ENCODE assay signal across 16 cellular contexts in genomic region chr19:10915511-10916091, GRCh38. TPM values are rescaled to one million over a fixed set of nuclear protein-coding genes. Genes with fewer than 3 reads are reported as not detected.
DNase-seq lines count a peak whose midpoint lies in the region; ATAC-seq, FAIRE-seq and TF ChIP-seq lines count a peak whose summit lies in the region.
"Had no signal": no experiment of that assay in that cellular context is flagged by ENCODE, and none has a peak within 500 bp of the region (broad histone marks: within the 10 kb centered on the region; RNA-seq: fewer than 3 reads in every experiment).

No MANE protein-coding gene starts in this region.

- peaks cover 73% of the 10 kb centered on the region; the same call in 1 of the 3 replicates for H3K36me3 ChIP-seq in K562 (ENCODE audit: control insufficient read depth, insufficient read depth, low read length)
- H3K36me3 ChIP-seq in left lung, result peaks cover 0 to 90% of the 10 kb centered on the region in 2 donors
- peaks cover 28% of the 10 kb centered on the region for H3K36me3 ChIP-seq in H7 (replicated peaks; ENCODE audit: control insufficient read depth, insufficient read depth, low read length)

- POLR2A ChIA-PET in K562 (lab: Yijun Ruan, JAX), result interaction anchor here (1.0 kb wide), 1 partner anchor 13 kb away, joined by 4 read pairs; no protein-coding TSS in a partner anchor

- WGBS in K562 (ENCODE audit: insufficient coverage, low coverage, missing lambda C conversion rate), result 92% methylated on average over 15 of the region's 15 CpGs

- no peaks in the 10 kb centered on the region for H3K27me3 ChIP-seq in K562 (ENCODE audit: control insufficient read depth in 2 of 2, insufficient read depth in 2 of 2, low read length in 2 of 2)
- H3K27me3 ChIP-seq in left lung, result no peaks in the 10 kb centered on the region
- H3K27me3 ChIP-seq in H7 (ENCODE audit: control insufficient read depth, insufficient read depth, low read length), result no peaks in the 10 kb centered on the region

- TF ChIP-seq EP300 in K562 (IDR thresholded peaks at IDR 0.05; ENCODE audit: low read length), result no peak

- no peak overlapping the region for H3K4me2 ChIP-seq in K562 (ENCODE audit: insufficient read depth, low read length)

- no peak for ATAC-seq in K562
- ATAC-seq in left lung, result peak; percentile 20
- no peak for ATAC-seq in HG02852 (IDR thresholded peaks at IDR 0.05; ENCODE audit: unreplicated experiment)
- ATAC-seq: CD8-positive, alpha-beta T cell; lower lobe of right lung had no signal

- H2AFZ ChIP-seq in K562 (ENCODE audit: low read depth, low read length), result no peak overlapping the region

- peaks cover 5% of the 10 kb centered on the region for H3K9me1 ChIP-seq in K562 (ENCODE audit: control insufficient read depth, insufficient read depth, low read length)

- TF ChIP-seq RAD21 in K562 (CRISPR knock-in tag; conservative IDR thresholded peaks at IDR 0.05 in 1 of 2, IDR thresholded peaks at IDR 0.05 in 1 of 2), result no peak

- H3K9me3 ChIP-seq in K562 (replicated peaks; ENCODE audit: control insufficient read depth, insufficient read depth, low read depth, low read length) (no peaks in the 10 kb centered on the region), left lung (no peaks in the 10 kb centered on the region)
- H3K9me3 ChIP-seq: lower lobe of right lung had no signal

- in situ Hi-C loops in K562 (cut with MboI), result no loop called here

- no peak overlapping the region for H3K27ac ChIP-seq in K562 (ENCODE audit: extremely low read depth, low read depth, low read length)
- no peak overlapping the region for H3K27ac ChIP-seq in left lung
- H3K27ac ChIP-seq: lower lobe of right lung had no signal

- H3K79me2 ChIP-seq in K562 (ENCODE audit: control insufficient read depth, insufficient read depth, low read length), result no peaks in the 10 kb centered on the region

- no peak for TF ChIP-seq POLR2A in K562 (conservative IDR thresholded peaks at IDR 0.05)

- H3K4me1 ChIP-seq in K562 (replicated peaks in 1 of 2; ENCODE audit: control insufficient read depth in 2 of 2, insufficient read depth in 2 of 2, low read length in 2 of 2), result peaks cover 0 to 39% of the 10 kb centered on the region in 2 experiments; a peak in 2 of 5 replicates
- H3K4me1 ChIP-seq in left lung, result peaks cover 0 to 2% of the 10 kb centered on the region in 2 donors
- H3K4me1 ChIP-seq: lower lobe of right lung had no signal

- CTCF ChIA-PET in K562 (lab: Yijun Ruan, JAX; ENCODE audit: low intra/inter-chr PET ratio), result no interaction called here

- intact Hi-C loops in K562 (cut with micrococcal nuclease) (no loop called here), left lung (cut with DNase I) (no loop called here)

- no peaks in the 10 kb centered on the region for H4K20me1 ChIP-seq in K562 (replicated peaks; ENCODE audit: control insufficient read depth, insufficient read depth, low read length)

- peak; percentile 97 for DNase-seq in AG10803 (ENCODE audit: low read depth)
- peak; percentile 93 for DNase-seq in HT1080 (ENCODE audit: low read depth)
- no peak for DNase-seq in K562 (ENCODE audit: extremely low read depth in 1 of 4, low spot score in 3 of 4)
- no peak for DNase-seq in left lung
- DNase-seq in KG1 (lab: John Stamatoyannopoulos, UW), result no peak
- no peak for DNase-seq in DMS153 (lab: John Stamatoyannopoulos, UW)
- no peak for DNase-seq in H7
- DNase-seq: activated B cell treated with CpG ODN at 0.5 μM for 24 hours; activated gamma-delta T cell; CD8-positive, alpha-beta T cell; lower lobe of right lung; NCI-H1092; OCI-M1; right cardiac atrium had no signal

- TF ChIP-seq CTCF in AG10803 (conservative IDR thresholded peaks at IDR 0.05; ENCODE audit: low read length), result peak; percentile 61
- no peak for TF ChIP-seq CTCF in K562 (IDR thresholded peaks at IDR 0.05 in 2 of 3, conservative IDR thresholded peaks at IDR 0.05 in 1 of 3; ENCODE audit: insufficient read depth in 2 of 3, low read depth in 1 of 3, low read length in 3 of 3)
- no peak for TF ChIP-seq CTCF in left lung (IDR thresholded peaks at IDR 0.05)

- H3K4me3 ChIP-seq in AG10803 (ENCODE audit: low read length), result peak overlapping the region; percentile 7; the same call in 1 of the 2 replicates
- H3K4me3 ChIP-seq in K562, result no peak overlapping the region
- no peak overlapping the region for H3K4me3 ChIP-seq in left lung
- no peak overlapping the region for H3K4me3 ChIP-seq in H7 (ENCODE audit: insufficient read depth, low read depth, low read length)
- H3K4me3 ChIP-seq: lower lobe of right lung had no signal

- BruUV-seq in K562 (replicated peaks; lab: Mats Ljungman, UMichigan), result no TSS peak

- peak overlapping the region in 1 of 2 experiments; percentile 58; a peak in 2 of 4 replicates for H3K9ac ChIP-seq in K562 (ENCODE audit: insufficient read depth in 1 of 2, low read depth in 2 of 2, low read length in 2 of 2)

- no peak for FAIRE-seq in K562 (lab: Jason Lieb, UNC)
- FAIRE-seq: endometrium had no signal

RNA-seq across cellular contexts. Expression of gene YIPF2, which starts 12.8 kb away (rescaled TPM):
- total RNA-seq in HT1080 (2014; rRNA removed; shearing (Covaris generic)), result 62.6 and 65.3 TPM in 2 replicates
- polyA plus RNA-seq in HT1080 (2015; cell fraction: cytosol; rRNA removed), result 41.6 and 49.4 TPM in 2 replicates
- polyA plus RNA-seq in HT1080 (2015; cell fraction: nucleus; rRNA removed), result 53.2 and 59.3 TPM in 2 replicates
- total RNA-seq in K562 (2011; cell fraction: chromatin; rRNA removed; ENCODE audit: low replicate concordance), result 41.8 and 150 TPM in 2 replicates
- total RNA-seq in K562 (2011; cell fraction: nucleolus; rRNA removed), result 200 and 225 TPM in 2 replicates
- 96.4 and 107 TPM in 2 replicates for total RNA-seq in K562 (2011; cell fraction: nucleoplasm; rRNA removed)
- 65.2 and 80.4 TPM in 2 replicates for total RNA-seq in K562 (2014; rRNA removed)
- total RNA-seq in K562 (2014; rRNA removed; fragmentation: Illumina TruSeq; extraction: Trizol), result 10.3 and 12.1 TPM in 2 replicates
- total RNA-seq in K562 (2015; rRNA removed; fragmentation: Illumina TruSeq; extraction: Trizol), result 31.6 and 32.5 TPM in 2 replicates
- total RNA-seq in K562 (2021), result 51.6 and 56.3 TPM in 2 replicates
- 40.5 and 69.1 TPM in 2 replicates for polyA plus RNA-seq in K562 (2011; rRNA removed)
- 114 and 210 TPM in 2 replicates for polyA plus RNA-seq in K562 (2011; cell fraction: cytosol; rRNA removed)
- 175 and 177 TPM in 2 replicates for polyA plus RNA-seq in K562 (2011; cell fraction: nucleus; rRNA removed)
- polyA plus RNA-seq in K562 (2012), result 41.2 and 77.2 TPM in 2 replicates
- 20.4 and 44.1 TPM in 2 replicates for polyA plus RNA-seq in K562 (2014; fragmentation: Illumina TruSeq; extraction: Trizol)
- polyA plus RNA-seq in K562 (2014; fragmentation: Nextera tagmentation; extraction: Ambion mirVana), result 1 to 10 TPM; 1.3 to 2.2 TPM
- polyA plus RNA-seq in K562 (2014; rRNA removed), result 64.3 and 74.2 TPM in 2 replicates
- polyA minus RNA-seq in K562 (2011; rRNA and poly(A)+ RNA removed), result 15.6 and 19.6 TPM in 2 replicates
- 56.2 and 63.8 TPM in 2 replicates for polyA minus RNA-seq in K562 (2011; cell fraction: cytosol; rRNA and poly(A)+ RNA removed)
- polyA minus RNA-seq in K562 (2011; cell fraction: nucleus; rRNA and poly(A)+ RNA removed), result 26.0 and 30.7 TPM in 2 replicates
- total RNA-seq in left lung, result 10 to 100 TPM; 68.4 to 77.6 TPM
- 81.1 and 90.3 TPM in 2 replicates for total RNA-seq in H7 (2014; rRNA removed; shearing (Covaris generic))

RNA-seq across cellular contexts. Expression of gene TIMM29, which starts 13.0 kb away (rescaled TPM):
- 32.1 and 35.2 TPM in 2 replicates for total RNA-seq in HT1080 (2014; rRNA removed; shearing (Covaris generic))
- polyA plus RNA-seq in HT1080 (2015; cell fraction: cytosol; rRNA removed), result 26.1 and 27.6 TPM in 2 replicates
- polyA plus RNA-seq in HT1080 (2015; cell fraction: nucleus; rRNA removed), result 18.6 and 24.9 TPM in 2 replicates
- total RNA-seq in K562 (2011; cell fraction: chromatin; rRNA removed; ENCODE audit: low replicate concordance), result 9.9 and 25.8 TPM in 2 replicates
- 30.1 and 31.0 TPM in 2 replicates for total RNA-seq in K562 (2011; cell fraction: nucleolus; rRNA removed)
- 14.4 and 15.4 TPM in 2 replicates for total RNA-seq in K562 (2011; cell fraction: nucleoplasm; rRNA removed)
- total RNA-seq in K562 (2014; rRNA removed) (29.4 and 32.7 TPM in 2 replicates), K562 (2014; rRNA removed; fragmentation: Illumina TruSeq; extraction: Trizol) (18.5 and 19.9 TPM in 2 replicates), K562 (2015; rRNA removed; fragmentation: Illumina TruSeq; extraction: Trizol) (20.2 and 20.7 TPM in 2 replicates), K562 (2021) (23.8 and 24.7 TPM in 2 replicates), left lung (10 to 100 TPM; 18.8 to 19.5 TPM)
- polyA plus RNA-seq in K562 (2011; rRNA removed) (11.0 and 13.2 TPM in 2 replicates), K562 (2014; fragmentation: Illumina TruSeq; extraction: Trizol) (13.8 and 13.9 TPM in 2 replicates), K562 (2014; fragmentation: Nextera tagmentation; extraction: Ambion mirVana) (1 to 10 TPM; 2.4 to 3.2 TPM), K562 (2014; rRNA removed) (16.3 and 17.5 TPM in 2 replicates)
- polyA plus RNA-seq in K562 (2011; cell fraction: cytosol; rRNA removed), result 10.3 and 20.8 TPM in 2 replicates
- 7.8 and 11.2 TPM in 2 replicates for polyA plus RNA-seq in K562 (2011; cell fraction: nucleus; rRNA removed)
- 17.4 and 20.2 TPM in 2 replicates for polyA plus RNA-seq in K562 (2012)
- polyA minus RNA-seq in K562 (2011; rRNA and poly(A)+ RNA removed), result 2.6 and 2.9 TPM in 2 replicates
- 4.8 and 6.6 TPM in 2 replicates for polyA minus RNA-seq in K562 (2011; cell fraction: cytosol; rRNA and poly(A)+ RNA removed)
- polyA minus RNA-seq in K562 (2011; cell fraction: nucleus; rRNA and poly(A)+ RNA removed), result 5.7 and 7.8 TPM in 2 replicates
- 58.2 and 68.3 TPM in 2 replicates for total RNA-seq in H7 (2014; rRNA removed; shearing (Covaris generic))

RNA-seq across cellular contexts. Expression of gene CARM1, which starts 44.2 kb away (rescaled TPM):
- 33.8 and 47.1 TPM in 2 replicates for total RNA-seq in HT1080 (2014; rRNA removed; shearing (Covaris generic))
- 76.8 and 93.2 TPM in 2 replicates for polyA plus RNA-seq in HT1080 (2015; cell fraction: cytosol; rRNA removed)
- 53.8 and 64.1 TPM in 2 replicates for polyA plus RNA-seq in HT1080 (2015; cell fraction: nucleus; rRNA removed)
- total RNA-seq in K562 (2011; cell fraction: chromatin; rRNA removed; ENCODE audit: low replicate concordance), result 50.4 and 92.7 TPM in 2 replicates
- total RNA-seq in K562 (2011; cell fraction: nucleolus; rRNA removed), result 57.5 and 60.4 TPM in 2 replicates
- total RNA-seq in K562 (2011; cell fraction: nucleoplasm; rRNA removed), result 52.4 and 52.6 TPM in 2 replicates
- total RNA-seq in K562 (2014; rRNA removed) (31.9 and 41.8 TPM in 2 replicates), K562 (2014; rRNA removed; fragmentation: Illumina TruSeq; extraction: Trizol) (14.1 and 18.6 TPM in 2 replicates), K562 (2015; rRNA removed; fragmentation: Illumina TruSeq; extraction: Trizol) (25.2 and 27.1 TPM in 2 replicates), K562 (2021) (86.0 and 86.3 TPM in 2 replicates), left lung (10 to 100 TPM; 34.4 to 37.1 TPM)
- polyA plus RNA-seq in K562 (2011; rRNA removed) (29.7 and 54.8 TPM in 2 replicates), K562 (2014; fragmentation: Illumina TruSeq; extraction: Trizol) (59.8 and 73.9 TPM in 2 replicates), K562 (2014; fragmentation: Nextera tagmentation; extraction: Ambion mirVana) (under 1 TPM; 0.36 to 0.65 TPM), K562 (2014; rRNA removed) (49.1 and 56.5 TPM in 2 replicates)
- polyA plus RNA-seq in K562 (2011; cell fraction: cytosol; rRNA removed), result 39.1 and 73.7 TPM in 2 replicates
- polyA plus RNA-seq in K562 (2011; cell fraction: nucleus; rRNA removed), result 61.7 and 77.2 TPM in 2 replicates
- 54.2 and 71.7 TPM in 2 replicates for polyA plus RNA-seq in K562 (2012)
- polyA minus RNA-seq in K562 (2011; rRNA and poly(A)+ RNA removed), result 20.6 and 23.7 TPM in 2 replicates
- polyA minus RNA-seq in K562 (2011; cell fraction: cytosol; rRNA and poly(A)+ RNA removed), result 32.6 and 45.6 TPM in 2 replicates
- 13.1 and 18.4 TPM in 2 replicates for polyA minus RNA-seq in K562 (2011; cell fraction: nucleus; rRNA and poly(A)+ RNA removed)
- total RNA-seq in H7 (2014; rRNA removed; shearing (Covaris generic)), result 117 and 151 TPM in 2 replicates

RNA-seq across cellular contexts. Expression of gene SMARCA4, which starts 45.2 kb away (rescaled TPM):
- total RNA-seq in HT1080 (2014; rRNA removed; shearing (Covaris generic)), result 96.3 and 106 TPM in 2 replicates
- 49.2 and 56.0 TPM in 2 replicates for polyA plus RNA-seq in HT1080 (2015; cell fraction: cytosol; rRNA removed)
- polyA plus RNA-seq in HT1080 (2015; cell fraction: nucleus; rRNA removed), result 106 and 109 TPM in 2 replicates
- total RNA-seq in K562 (2011; cell fraction: chromatin; rRNA removed; ENCODE audit: low replicate concordance), result 239 and 474 TPM in 2 replicates
- total RNA-seq in K562 (2011; cell fraction: nucleolus; rRNA removed), result 201 and 202 TPM in 2 replicates
- 194 and 219 TPM in 2 replicates for total RNA-seq in K562 (2011; cell fraction: nucleoplasm; rRNA removed)
- 125 and 134 TPM in 2 replicates for total RNA-seq in K562 (2014; rRNA removed)
- total RNA-seq in K562 (2014; rRNA removed; fragmentation: Illumina TruSeq; extraction: Trizol), result 45.7 and 48.4 TPM in 2 replicates
- total RNA-seq in K562 (2015; rRNA removed; fragmentation: Illumina TruSeq; extraction: Trizol), result 52.1 and 54.1 TPM in 2 replicates
- 194 and 207 TPM in 2 replicates for total RNA-seq in K562 (2021)
- polyA plus RNA-seq in K562 (2011; rRNA removed), result 40.7 and 69.1 TPM in 2 replicates
- 50.9 and 53.3 TPM in 2 replicates for polyA plus RNA-seq in K562 (2011; cell fraction: cytosol; rRNA removed)
- polyA plus RNA-seq in K562 (2011; cell fraction: nucleus; rRNA removed), result 84.2 and 133 TPM in 2 replicates
- 118 and 172 TPM in 2 replicates for polyA plus RNA-seq in K562 (2012)
- polyA plus RNA-seq in K562 (2014; fragmentation: Illumina TruSeq; extraction: Trizol), result 98.6 and 118 TPM in 2 replicates
- polyA plus RNA-seq in K562 (2014; fragmentation: Nextera tagmentation; extraction: Ambion mirVana), result 10 to 100 TPM; 19.3 to 24.8 TPM
- 68.9 and 84.5 TPM in 2 replicates for polyA plus RNA-seq in K562 (2014; rRNA removed)
- polyA minus RNA-seq in K562 (2011; rRNA and poly(A)+ RNA removed), result 91.0 and 105 TPM in 2 replicates
- 157 and 194 TPM in 2 replicates for polyA minus RNA-seq in K562 (2011; cell fraction: cytosol; rRNA and poly(A)+ RNA removed)
- polyA minus RNA-seq in K562 (2011; cell fraction: nucleus; rRNA and poly(A)+ RNA removed), result 68.0 and 102 TPM in 2 replicates
- total RNA-seq in left lung, result 100 to 1,000 TPM in 1 of 2 donors, 10 to 100 TPM in 1; 98.3 to 101 TPM
- total RNA-seq in H7 (2014; rRNA removed; shearing (Covaris generic)), result 173 and 208 TPM in 2 replicates

Comparison
In these comparisons a context has a peak if more than half of its experiments do, and no peak if none do; other contexts are left out.
1. DNase-seq: peak in AG10803 (single experiment) and HT1080 (single experiment); none in K562 (0 of 4), left lung (0 of 2), KG1 (single experiment), DMS153 (single experiment) and H7 (single experiment).